22 cellular contexts compared by ENCODE assay signal in genomic region chr1:12481928-12482327, GRCh38.
DNase-seq lines count a peak whose midpoint lies in the region; ATAC-seq, FAIRE-seq and TF ChIP-seq lines count a peak whose summit lies in the region.
"Had no signal": no experiment of that assay in that cellular context is flagged by ENCODE, and none has a peak within 500 bp of the region (broad histone marks: within the 10 kb centered on the region; RNA-seq: fewer than 3 reads in every experiment).

No MANE protein-coding gene starts in this region.

- H3K14ac ChIP-seq in neuronal stem cell (ENCODE audit: low read length), result no peak overlapping the region

- H4K91ac ChIP-seq in neuronal stem cell (ENCODE audit: low read depth, low read length, poor library complexity), result no peak overlapping the region

- H4K8ac ChIP-seq in neuronal stem cell (ENCODE audit: low read depth, low read length), result no peak overlapping the region

- H3K4me2 ChIP-seq in neuronal stem cell (ENCODE audit: insufficient read depth, low read length, poor library complexity, severe bottlenecking), result no peak overlapping the region

- no TSS peak for BruUV-seq in Calu3 (replicated peaks; lab: Mats Ljungman, UMichigan)

- CTCF ChIA-PET in Calu3 (lab: Charles Lee) (no interaction called here), T-cell (lab: Charles Lee) (no interaction called here)

- H3K9me3 Mint-ChIP-seq in Calu3 (ENCODE audit: low read depth, unreplicated experiment) (no peaks in the 10 kb centered on the region), T-cell (no peaks in the 10 kb centered on the region)
- H3K9me3 Mint-ChIP-seq: activated T-helper 1 cell treated with anti-CD3 and anti-CD28 coated beads, Interleukin-12 subunit alpha, Interleukin-12 subunit beta, Interleukin-2, Interleukin-4 antibody, amounts not matched to agents 30 ng/mL and 10 ng/mL and 1 ng/mL, durations not matched to agents 14 hours and 24 hours and 36 hours; brain had no signal

- no peak overlapping the region for H3K9ac ChIP-seq in kidney (ENCODE audit: low read length in 2 of 2)
- H3K9ac ChIP-seq in neuronal stem cell (ENCODE audit: low read depth, low read length, poor library complexity), result no peak overlapping the region

- ATAC-seq in T-cell (replicated peaks in 1 of 4), result no peak
- ATAC-seq in thoracic aorta (ENCODE audit: insufficient number of reproducible peaks, low FRiP score, low read depth), result no peak
- ATAC-seq: mucosa of descending colon had no signal

- H3K4me1 Mint-ChIP-seq in Calu3 (ENCODE audit: low read depth, unreplicated experiment) (peaks cover 64% of the 10 kb centered on the region), T-cell (peaks cover 57 to 65% (median 61%) of the 10 kb centered on the region in 3 donors)

- H3K9me3 ChIP-seq in kidney (ENCODE audit: control insufficient read depth in 1 of 2, low read length in 2 of 2) (no peaks in the 10 kb centered on the region), thoracic aorta (no peaks in the 10 kb centered on the region), neuronal stem cell (replicated peaks in 1 of 2; ENCODE audit: control insufficient read depth in 2 of 2, insufficient read depth in 1 of 2, low read depth in 1 of 2, low read length in 2 of 2) (peaks cover 0 to 1% of the 10 kb centered on the region in 2 donors)
- H3K9me3 ChIP-seq: mucosa of descending colon had no signal

- DNase-seq in Calu3, result no peak
- no peak for DNase-seq in T-cell
- DNase-seq in kidney, result no peak
- no peak for DNase-seq in thoracic aorta (ENCODE audit: low spot score)
- DNase-seq in NCI-H1105 (lab: John Stamatoyannopoulos, UW), result no peak
- DNase-seq in NCI-H748 treated with DMSO at 0.1 percent for 48 hours (lab: John Stamatoyannopoulos, UW), result no peak
- DNase-seq in neuronal stem cell (ENCODE audit: low spot score), result no peak
- DNase-seq in NCI-H774 (lab: John Stamatoyannopoulos, UW), result no peak
- DNase-seq: activated CD4-positive, alpha-beta T cell treated with anti-CD3 and anti-CD28 coated beads for 1 hour; DMS79 treated with DMSO at 0.1 percent for 48 hours; mucosa of descending colon; NCI-H1417 treated with DMSO at 0.1 percent for 48 hours; NCI-H524 treated with DMSO at 0.1 percent for 48 hours; occipital lobe; retina; Right ventricle myocardium superior; stimulated activated CD4-positive, alpha-beta T cell treated with anti-CD3 and anti-CD28 coated beads, Interleukin-12 subunit alpha, Interleukin-12 subunit beta, amount 100 ng/mL, for 4 hours had no signal

- H2AK5ac ChIP-seq in neuronal stem cell (ENCODE audit: low read depth, low read length), result no peak overlapping the region

- WGBS in neuronal stem cell (ENCODE audit: extremely low coverage in 2 of 2, insufficient read length in 2 of 2, insufficient replicate concordance in 1 of 2), 2 donors, result no CpG with 5 or more reads among the region's 6 CpGs

- H2AFZ ChIP-seq in neuronal stem cell (ENCODE audit: low read length), result no peak overlapping the region

- H3K27me3 ChIP-seq in thoracic aorta (replicated peaks; ENCODE audit: insufficient read depth), result no peaks in the 10 kb centered on the region
- no peaks in the 10 kb centered on the region for H3K27me3 ChIP-seq in neuronal stem cell (ENCODE audit: control insufficient read depth in 3 of 3, insufficient read depth in 3 of 3, low read depth in 1 of 3, low read length in 3 of 3)

- H3K36me3 Mint-ChIP-seq in Calu3 (ENCODE audit: insufficient read depth, unreplicated experiment), result peaks cover 25% of the 10 kb centered on the region
- H3K36me3 Mint-ChIP-seq in T-cell, result peaks cover 36% of the 10 kb centered on the region

- H3K4me3 Mint-ChIP-seq in Calu3 (ENCODE audit: low read depth, unreplicated experiment) (no peak overlapping the region), T-cell (no peak overlapping the region)
- H3K4me3 Mint-ChIP-seq: activated T-helper 1 cell treated with anti-CD3 and anti-CD28 coated beads, Interleukin-12 subunit alpha, Interleukin-12 subunit beta, Interleukin-2, Interleukin-4 antibody, amounts not matched to agents 30 ng/mL and 10 ng/mL and 1 ng/mL, durations not matched to agents 14 hours and 24 hours and 36 hours; brain had no signal

- intact Hi-C loops in Calu3 (cut with micrococcal nuclease; ENCODE audit: unreplicated experiment), result no loop called here
- intact Hi-C loops in kidney (cut with DNase I), result no loop called here

- no peak overlapping the region for H2BK5ac ChIP-seq in neuronal stem cell (ENCODE audit: low read length)

- no peak overlapping the region for H2BK120ac ChIP-seq in neuronal stem cell (ENCODE audit: low read depth, low read length)

- H3K27ac Mint-ChIP-seq in Calu3 (ENCODE audit: unreplicated experiment) (peak overlapping the region; percentile 99), T-cell (peak overlapping the region; percentile 97 to 99)

- H3K36me3 ChIP-seq in kidney (ENCODE audit: control insufficient read depth in 1 of 2, insufficient read depth in 2 of 2, low read length in 2 of 2), result no peaks in the 10 kb centered on the region
- no peaks in the 10 kb centered on the region for H3K36me3 ChIP-seq in thoracic aorta
- no peaks in the 10 kb centered on the region for H3K36me3 ChIP-seq in neuronal stem cell (replicated peaks in 1 of 2; ENCODE audit: control insufficient read depth in 2 of 2, insufficient read depth in 2 of 2, low read length in 2 of 2)

- H3K4me3 ChIP-seq in kidney (ENCODE audit: low read length in 2 of 2), result no peak overlapping the region
- H3K4me3 ChIP-seq in thoracic aorta, result no peak overlapping the region
- H3K4me3 ChIP-seq in neuronal stem cell (ENCODE audit: low read length in 2 of 2), result no peak overlapping the region
- H3K4me3 ChIP-seq: coronary artery, mucosa of descending colon had no signal

- no peak overlapping the region for H3K18ac ChIP-seq in neuronal stem cell (ENCODE audit: low read length)

- H3K27me3 Mint-ChIP-seq in Calu3 (ENCODE audit: unreplicated experiment), result no peaks in the 10 kb centered on the region
- no peaks in the 10 kb centered on the region for H3K27me3 Mint-ChIP-seq in T-cell
- H3K27me3 Mint-ChIP-seq: brain had no signal

- H3K23ac ChIP-seq in neuronal stem cell (ENCODE audit: low read depth, low read length, poor library complexity), result no peak overlapping the region

- no peak overlapping the region for H3K4ac ChIP-seq in neuronal stem cell (ENCODE audit: low read length)

- H3K79me1 ChIP-seq in neuronal stem cell (ENCODE audit: low read depth, low read length), result no peaks in the 10 kb centered on the region

- H2BK12ac ChIP-seq in neuronal stem cell (ENCODE audit: low read length), result no peak overlapping the region

- H3K4me1 ChIP-seq in kidney (ENCODE audit: control insufficient read depth in 1 of 2, insufficient read depth in 1 of 2, low read depth in 1 of 2, low read length in 2 of 2) (peaks cover 52 to 62% of the 10 kb centered on the region in 2 donors), thoracic aorta (ENCODE audit: control insufficient read depth in 1 of 2, low read depth in 2 of 2) (peaks cover 38 to 94% of the 10 kb centered on the region in 2 donors), neuronal stem cell (ENCODE audit: control insufficient read depth in 2 of 2, insufficient read depth in 1 of 2, low read depth in 1 of 2, low read length in 2 of 2) (peaks cover 0 to 16% of the 10 kb centered on the region in 2 donors)

- no peak overlapping the region for H2BK15ac ChIP-seq in neuronal stem cell (ENCODE audit: low read length)

- TF ChIP-seq CTCF in Calu3 (IDR thresholded peaks at IDR 0.05; ENCODE audit: unreplicated experiment), result no peak
- no peak for TF ChIP-seq CTCF in kidney (IDR thresholded peaks at IDR 0.05; ENCODE audit: borderline replicate concordance, extremely low read depth, insufficient read depth)
- TF ChIP-seq CTCF in thoracic aorta (IDR thresholded peaks at IDR 0.05), result no peak

- peak overlapping the region; percentile 14 to 20 for H3K27ac ChIP-seq in kidney (ENCODE audit: low read depth in 2 of 2, low read length in 2 of 2)
- peak overlapping the region; percentile 52 to 80 for H3K27ac ChIP-seq in thoracic aorta
- H3K27ac ChIP-seq in neuronal stem cell (replicated peaks; ENCODE audit: low read length), result no peak overlapping the region

- POLR2A ChIA-PET in T-cell (lab: Charles Lee), result no interaction called here

- no peak for FAIRE-seq in kidney (lab: Jason Lieb, UNC)
- FAIRE-seq: endometrium, H54 had no signal
